ENCODE assay signal across 13 cellular contexts in genomic region chr5:150847334-150847695, GRCh38. TPM values are rescaled to one million over a fixed set of nuclear protein-coding genes. Genes with fewer than 3 reads are reported as not detected.
DNase-seq lines count a peak whose midpoint lies in the region; ATAC-seq and TF ChIP-seq lines count a peak whose summit lies in the region.
"Had no signal": no experiment of that assay in that cellular context is flagged by ENCODE, and none has a peak within 500 bp of the region (broad histone marks: within the 10 kb centered on the region; RNA-seq: fewer than 3 reads in every experiment).

No MANE protein-coding gene starts in this region.

- TF ChIP-seq CTCF in CD14-positive monocyte (IDR thresholded peaks at IDR 0.05) (peak; percentile 42), RWPE1 (conservative IDR thresholded peaks at IDR 0.05; ENCODE audit: low read depth) (peak; percentile 57), endothelial cell (IDR thresholded peaks at IDR 0.05; ENCODE audit: unreplicated experiment) (peak; percentile 12), foreskin fibroblast (IDR thresholded peaks at IDR 0.05; ENCODE audit: low read depth, low read length) (no peak)

- peak; percentile 5 for ATAC-seq in GM18498 (IDR thresholded peaks at IDR 0.05; ENCODE audit: unreplicated experiment)

- no peak for DNase-seq in CD14-positive monocyte (ENCODE audit: low spot score)
- no peak for DNase-seq in RWPE1 (ENCODE audit: low spot score)
- no peak for DNase-seq in endothelial cell (ENCODE audit: low spot score)
- DNase-seq in foreskin fibroblast: no peak
- no peak for DNase-seq in NCI-H526 treated with DMSO at 0.1 percent for 48 hours (lab: John Stamatoyannopoulos, UW)
- no peak for DNase-seq in germinal center (ENCODE audit: low spot score)
- DNase-seq: left ventricle myocardium superior had no signal

- H3K27me3 Mint-ChIP-seq in CD14-positive monocyte (ENCODE audit: low read depth in 3 of 3): peaks cover 0 to 6% (median 0%) of the 10 kb centered on the region in 3 donors
- peaks cover 5% of the 10 kb centered on the region for H3K27me3 Mint-ChIP-seq in endothelial cell (ENCODE audit: unreplicated experiment)

- H3K27ac Mint-ChIP-seq in CD14-positive monocyte (no peak overlapping the region), endothelial cell (ENCODE audit: unreplicated experiment) (no peak overlapping the region)
- H3K27ac Mint-ChIP-seq: nephron had no signal

- H3K4me1 Mint-ChIP-seq in CD14-positive monocyte (peaks cover 15% of the 10 kb centered on the region), endothelial cell (ENCODE audit: unreplicated experiment) (no peaks in the 10 kb centered on the region)

- POLR2A ChIA-PET in RWPE1 (lab: Yijun Ruan, JAX; ENCODE audit: low non-redundant PET): interaction anchor here (0.7 kb wide), 1 partner anchor 405 kb away, joined by 3 read pairs; the partner anchor contains the start of gene GM2A

- H3K36me3 Mint-ChIP-seq in CD14-positive monocyte (no peaks in the 10 kb centered on the region), endothelial cell (ENCODE audit: low read depth, unreplicated experiment) (no peaks in the 10 kb centered on the region)

- H3K4me3 Mint-ChIP-seq in CD14-positive monocyte: peak overlapping the region in 1 of 2 donors; percentile 77
- no peak overlapping the region for H3K4me3 Mint-ChIP-seq in endothelial cell (ENCODE audit: unreplicated experiment)
- H3K4me3 Mint-ChIP-seq: nephron had no signal

- no peak overlapping the region for H3K27ac ChIP-seq in RWPE1
- H3K27ac ChIP-seq: vagina had no signal

- intact Hi-C loops in CD14-positive monocyte (cut with micrococcal nuclease): loop anchor here (2.0 kb wide), 2 partner anchors 283 to 287 kb away; no protein-coding TSS in a partner anchor

- H3K9me3 Mint-ChIP-seq in CD14-positive monocyte (peaks cover 2 to 11% (median 5%) of the 10 kb centered on the region in 7 donors), endothelial cell (ENCODE audit: unreplicated experiment) (peaks cover 5% of the 10 kb centered on the region)
- H3K9me3 Mint-ChIP-seq: nephron had no signal

- CTCF ChIA-PET in RWPE1 (lab: Yijun Ruan, JAX): interaction anchor here (0.6 to 2.4 kb wide), 16 partner anchors 22 to 288 kb away, joined by 3 to 26 read pairs (median 4); partner anchors contain the start of gene RBM22

- no peak overlapping the region for H3K4me3 ChIP-seq in foreskin fibroblast (ENCODE audit: low read depth in 1 of 2, low read length in 2 of 2)
- H3K4me3 ChIP-seq: HAP-1, vagina had no signal

RNA-seq across cellular contexts. Expression of gene IRGM, which starts 1.0 kb away (rescaled TPM):
- not detected for polyA plus RNA-seq in CD14-positive monocyte
- total RNA-seq in endothelial cell (ENCODE audit: unreplicated experiment): not detected
- total RNA-seq: astrocyte, left ventricle myocardium superior, right cardiac atrium had no signal
- polyA plus RNA-seq: right cardiac atrium had no signal

RNA-seq across cellular contexts. Expression of gene ZNF300, which starts 57.5 kb away (rescaled TPM):
- under 1 TPM; 0.26 to 0.52 TPM for polyA plus RNA-seq in CD14-positive monocyte
- total RNA-seq in endothelial cell (ENCODE audit: unreplicated experiment): 11.1 TPM
